In genomic region chr7:2248984-2249694, GRCh38 we compare ENCODE assay signal across 8 cellular contexts. TPM values are rescaled to one million over a fixed set of nuclear protein-coding genes. Genes with fewer than 3 reads are reported as not detected.
DNase-seq lines count a peak whose midpoint lies in the region; ATAC-seq lines count a peak whose summit lies in the region.

No MANE protein-coding gene starts in this region.

- H3K4me1 Mint-ChIP-seq in activated naive CD8-positive, alpha-beta T cell treated with anti-CD3 and anti-CD28 coated beads for 36 hours, result peaks cover 22% of the 10 kb centered on the region
- H3K4me1 Mint-ChIP-seq in stimulated activated naive CD8-positive, alpha-beta T cell treated with anti-CD3 and anti-CD28 coated beads, Interleukin-15, Interleukin-2, amounts not matched to agents 100 ng/mL and 50 ng/mL, for 24 hours (ENCODE audit: low read depth), result peaks cover 30% of the 10 kb centered on the region

- H3K36me3 Mint-ChIP-seq in activated naive CD8-positive, alpha-beta T cell treated with anti-CD3 and anti-CD28 coated beads for 36 hours, result peaks cover 14% of the 10 kb centered on the region
- H3K36me3 Mint-ChIP-seq in stimulated activated naive CD8-positive, alpha-beta T cell treated with anti-CD3 and anti-CD28 coated beads, Interleukin-15, Interleukin-2, amounts not matched to agents 100 ng/mL and 50 ng/mL, for 24 hours (ENCODE audit: low read depth), result peaks cover 21% of the 10 kb centered on the region

- no peak for ATAC-seq in GM19467 (IDR thresholded peaks at IDR 0.05; ENCODE audit: unreplicated experiment)

- no peaks in the 10 kb centered on the region for H3K9me3 Mint-ChIP-seq in activated naive CD8-positive, alpha-beta T cell treated with anti-CD3 and anti-CD28 coated beads for 36 hours
- no peaks in the 10 kb centered on the region for H3K9me3 Mint-ChIP-seq in stimulated activated naive CD8-positive, alpha-beta T cell treated with anti-CD3 and anti-CD28 coated beads, Interleukin-15, Interleukin-2, amounts not matched to agents 100 ng/mL and 50 ng/mL, for 24 hours

- peak overlapping the region; percentile 71 for H3K27ac Mint-ChIP-seq in activated naive CD8-positive, alpha-beta T cell treated with anti-CD3 and anti-CD28 coated beads for 36 hours
- H3K27ac Mint-ChIP-seq in stimulated activated naive CD8-positive, alpha-beta T cell treated with anti-CD3 and anti-CD28 coated beads, Interleukin-15, Interleukin-2, amounts not matched to agents 100 ng/mL and 50 ng/mL, for 24 hours, result peak overlapping the region; percentile 82

- DNase-seq in activated CD4-positive, alpha-beta T cell treated with anti-CD3 and anti-CD28 coated beads, Interleukin-2, amount 50 U/mL, for 48 hours, result peak; percentile 31 to 42
- DNase-seq in activated CD4-positive, alpha-beta T cell treated with anti-CD3 and anti-CD28 coated beads for 48 hours, result no peak
- DNase-seq in KBM-7, result peak; percentile 91
- DNase-seq in activated naive CD8-positive, alpha-beta T cell treated with anti-CD3 and anti-CD28 coated beads for 36 hours, result peak; percentile 26
- peak; percentile 99 for DNase-seq in hepatic stellate cell (ENCODE audit: low spot score)
- DNase-seq in NCI-H1105 (lab: John Stamatoyannopoulos, UW), result no peak

- H3K27me3 Mint-ChIP-seq in activated naive CD8-positive, alpha-beta T cell treated with anti-CD3 and anti-CD28 coated beads for 36 hours, result no peaks in the 10 kb centered on the region
- no peaks in the 10 kb centered on the region for H3K27me3 Mint-ChIP-seq in stimulated activated naive CD8-positive, alpha-beta T cell treated with anti-CD3 and anti-CD28 coated beads, Interleukin-15, Interleukin-2, amounts not matched to agents 100 ng/mL and 50 ng/mL, for 24 hours

- H3K4me3 Mint-ChIP-seq in activated naive CD8-positive, alpha-beta T cell treated with anti-CD3 and anti-CD28 coated beads for 36 hours, result peak overlapping the region; percentile 47
- H3K4me3 Mint-ChIP-seq in stimulated activated naive CD8-positive, alpha-beta T cell treated with anti-CD3 and anti-CD28 coated beads, Interleukin-15, Interleukin-2, amounts not matched to agents 100 ng/mL and 50 ng/mL, for 24 hours, result peak overlapping the region; percentile 35

- in situ Hi-C loops in KBM-7 (cut with MboI; ENCODE audit: low pct_unique_long_range_greater_than_20kb, low sequenced_read_pairs), result no loop called here

RNA-seq across cellular contexts. Expression of gene NUDT1, which starts 7.1 kb away (rescaled TPM):
- 10 to 100 TPM; 93.5 to 97.0 TPM for total RNA-seq in activated naive CD8-positive, alpha-beta T cell treated with anti-CD3 and anti-CD28 coated beads for 36 hours

RNA-seq across cellular contexts. Expression of gene MRM2, which starts 7.1 kb away (rescaled TPM):
- 10 to 100 TPM; 48.4 to 52.9 TPM for total RNA-seq in activated naive CD8-positive, alpha-beta T cell treated with anti-CD3 and anti-CD28 coated beads for 36 hours

RNA-seq across cellular contexts. Expression of gene MAD1L1, which starts 16.4 kb away (rescaled TPM):
- total RNA-seq in activated naive CD8-positive, alpha-beta T cell treated with anti-CD3 and anti-CD28 coated beads for 36 hours, result 10 to 100 TPM; 36.5 to 37.8 TPM

Comparison
In these comparisons a context has a peak if more than half of its experiments do, and no peak if none do; other contexts are left out.
1. DNase-seq: peak in activated CD4-positive, alpha-beta T cell treated with anti-CD3 and anti-CD28 coated beads, Interleukin-2, amount 50 U/mL, for 48 hours (2 of 2), KBM-7 (single experiment), activated naive CD8-positive, alpha-beta T cell treated with anti-CD3 and anti-CD28 coated beads for 36 hours (single experiment) and hepatic stellate cell (single experiment); none in activated CD4-positive, alpha-beta T cell treated with anti-CD3 and anti-CD28 coated beads for 48 hours (single experiment) and NCI-H1105 (single experiment).